ENCODE assay signal across 9 cellular contexts in the genomic region with DNA sequence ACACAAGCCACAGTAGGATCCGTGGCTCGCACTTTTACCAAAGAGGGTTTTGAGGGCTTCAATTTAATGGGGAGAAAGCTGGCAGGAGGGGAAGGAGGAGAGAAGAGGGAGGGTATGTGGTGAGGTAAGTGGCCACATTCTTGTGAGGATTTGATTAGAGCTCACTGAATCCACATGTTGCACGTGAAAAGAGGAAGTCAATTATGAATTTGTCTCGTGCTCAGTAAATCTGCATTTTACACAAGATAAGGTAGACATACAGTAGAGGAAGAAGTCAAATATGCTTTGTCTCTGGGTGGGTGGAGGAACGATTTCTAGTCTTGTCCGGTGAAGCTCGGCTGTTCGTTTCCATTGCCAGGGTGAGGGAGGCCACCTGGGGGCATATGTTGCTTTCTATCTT. TPM values are rescaled to one million over a fixed set of nuclear protein-coding genes. Genes with fewer than 3 reads are reported as not detected.
DNase-seq lines count a peak whose midpoint lies in the region; ATAC-seq and TF ChIP-seq lines count a peak whose summit lies in the region.
"Had no signal": no experiment of that assay in that cellular context is flagged by ENCODE, and none has a peak within 500 bp of the region (broad histone marks: within the 10 kb centered on the region; RNA-seq: fewer than 3 reads in every experiment).

No MANE protein-coding gene starts in this region.

- H3K36me3 Mint-ChIP-seq in endothelial cell (ENCODE audit: low read depth, unreplicated experiment) = peaks cover 43% of the 10 kb centered on the region

- ATAC-seq in HG02870 (IDR thresholded peaks at IDR 0.05; ENCODE audit: unreplicated experiment) = no peak

- peaks cover 5% of the 10 kb centered on the region for H3K27me3 Mint-ChIP-seq in endothelial cell (ENCODE audit: unreplicated experiment)

- H3K14ac ChIP-seq in trophoblast cell (ENCODE audit: low read length) = no peak overlapping the region

- H2BK12ac ChIP-seq in trophoblast cell (ENCODE audit: low read length) = no peak overlapping the region

- H3K23ac ChIP-seq in trophoblast cell (ENCODE audit: low read length) = no peak overlapping the region

- H4K91ac ChIP-seq in trophoblast cell (ENCODE audit: low read depth, low read length) = no peak overlapping the region

- H2BK120ac ChIP-seq in trophoblast cell (ENCODE audit: insufficient read depth, low read length, poor library complexity) = no peak overlapping the region

- no peak overlapping the region for H2AK5ac ChIP-seq in trophoblast cell (ENCODE audit: low read length)

- peaks cover 8% of the 10 kb centered on the region for H3K4me1 Mint-ChIP-seq in endothelial cell (ENCODE audit: unreplicated experiment)

- peak overlapping the region; percentile 74 for H3K4me2 ChIP-seq in trophoblast cell (ENCODE audit: low read length)

- no CpG with 5 or more reads among the region's 8 CpGs for WGBS in trophoblast cell (ENCODE audit: extremely low coverage, insufficient coverage, insufficient read length)

- no peak for TF ChIP-seq CTCF in GM12865 (IDR thresholded peaks at IDR 0.05; ENCODE audit: insufficient read depth, low read depth, low read length, missing control alignments)
- no peak for TF ChIP-seq CTCF in endothelial cell (IDR thresholded peaks at IDR 0.05; ENCODE audit: unreplicated experiment)

- H3K27me3 ChIP-seq in trophoblast cell (ENCODE audit: insufficient read depth, low read length) = no peaks in the 10 kb centered on the region

- peak overlapping the region; percentile 99 for H3K4me3 ChIP-seq in GM12865 (ENCODE audit: low read depth, low read length)
- peak overlapping the region; percentile 86 for H3K4me3 ChIP-seq in trophoblast cell (ENCODE audit: low read depth, low read length)

- peaks cover 12 to 19% of the 10 kb centered on the region in 2 experiments for H3K36me3 ChIP-seq in trophoblast cell (ENCODE audit: control insufficient read depth in 1 of 2, insufficient read depth in 2 of 2, low read length in 2 of 2)

- no peak overlapping the region for H4K12ac ChIP-seq in trophoblast cell (ENCODE audit: low read depth, low read length)

- no peak overlapping the region for H2BK5ac ChIP-seq in trophoblast cell (ENCODE audit: low read depth, low read length, poor library complexity)

- H3K4ac ChIP-seq in trophoblast cell (ENCODE audit: low read depth, low read length) = no peak overlapping the region

- no peak overlapping the region for H3K9ac ChIP-seq in trophoblast cell (ENCODE audit: low read length)

- H3K9me3 Mint-ChIP-seq in endothelial cell (ENCODE audit: unreplicated experiment) = no peaks in the 10 kb centered on the region

- H3K79me2 ChIP-seq in trophoblast cell (ENCODE audit: control insufficient read depth, insufficient read depth, low read length, poor library complexity) = peaks cover 8% of the 10 kb centered on the region

- H3K18ac ChIP-seq in trophoblast cell (ENCODE audit: low read length) = no peak overlapping the region

- no peak overlapping the region for H2AFZ ChIP-seq in trophoblast cell (ENCODE audit: insufficient read depth, low read length, poor library complexity)

- H3K27ac ChIP-seq in trophoblast cell (ENCODE audit: low read depth, low read length) = no peak overlapping the region

- H3K4me3 Mint-ChIP-seq in endothelial cell (ENCODE audit: unreplicated experiment) = peak overlapping the region; percentile 93

- peaks cover 8% of the 10 kb centered on the region for H3K79me1 ChIP-seq in trophoblast cell (ENCODE audit: low read length)

- no peaks in the 10 kb centered on the region for H3K9me3 ChIP-seq in trophoblast cell (ENCODE audit: insufficient read depth, low read depth, low read length)

- peak overlapping the region; percentile 43 for H3K27ac Mint-ChIP-seq in endothelial cell (ENCODE audit: unreplicated experiment)

- peaks cover 0 to 5% of the 10 kb centered on the region in 2 experiments for H3K4me1 ChIP-seq in trophoblast cell (ENCODE audit: control insufficient read depth in 1 of 2, insufficient read depth in 2 of 2, low read length in 2 of 2)

- DNase-seq in GM12865 (ENCODE audit: low read depth) (peak; percentile 28), OCI-M1 (lab: John Stamatoyannopoulos, UW) (peak; percentile 97), endothelial cell (ENCODE audit: low spot score) (no peak), trophoblast cell (no peak), NCI-H2196 treated with DMSO at 0.1 percent for 48 hours (lab: John Stamatoyannopoulos, UW; ENCODE audit: unreplicated experiment) (no peak), NCI-H2227 treated with DMSO at 0.1 percent for 48 hours (lab: John Stamatoyannopoulos, UW) (no peak), NCI-H524 treated with DMSO at 0.1 percent for 48 hours (lab: John Stamatoyannopoulos, UW) (no peak)

- H4K8ac ChIP-seq in trophoblast cell (ENCODE audit: low read depth, low read length) = no peak overlapping the region

RNA-seq across cellular contexts. Expression of a gene that starts 0.9 kb away (rescaled TPM):
- total RNA-seq in endothelial cell (ENCODE audit: unreplicated experiment) = 43.0 TPM
- 9.0 and 10.1 TPM in 2 replicates for polyA plus RNA-seq in trophoblast cell (2013)

RNA-seq across cellular contexts. Expression of a gene that starts 5.0 kb away (rescaled TPM):
- 5.6 TPM for total RNA-seq in endothelial cell (ENCODE audit: unreplicated experiment)
- not detected in 2 replicates for polyA plus RNA-seq in trophoblast cell (2013)
- total RNA-seq: SK-MEL-5 had no signal

RNA-seq across cellular contexts. Expression of a gene that starts 32.5 kb away (rescaled TPM):
- total RNA-seq in endothelial cell (ENCODE audit: unreplicated experiment) = 0.38 TPM
- polyA plus RNA-seq in trophoblast cell (2013) = 0.11 TPM in 2 replicates
- total RNA-seq: SK-MEL-5 had no signal

Comparison
In these comparisons a context has a peak if more than half of its experiments do, and no peak if none do; other contexts are left out.
1. DNase-seq: peak in GM12865 (single experiment) and OCI-M1 (single experiment); none in endothelial cell (single experiment), trophoblast cell (0 of 2), NCI-H2196 treated with DMSO at 0.1 percent for 48 hours (single experiment), NCI-H2227 treated with DMSO at 0.1 percent for 48 hours (single experiment) and NCI-H524 treated with DMSO at 0.1 percent for 48 hours (single experiment).